Comparison of ENCODE assay signal across 2 cellular contexts in the genomic region with DNA sequence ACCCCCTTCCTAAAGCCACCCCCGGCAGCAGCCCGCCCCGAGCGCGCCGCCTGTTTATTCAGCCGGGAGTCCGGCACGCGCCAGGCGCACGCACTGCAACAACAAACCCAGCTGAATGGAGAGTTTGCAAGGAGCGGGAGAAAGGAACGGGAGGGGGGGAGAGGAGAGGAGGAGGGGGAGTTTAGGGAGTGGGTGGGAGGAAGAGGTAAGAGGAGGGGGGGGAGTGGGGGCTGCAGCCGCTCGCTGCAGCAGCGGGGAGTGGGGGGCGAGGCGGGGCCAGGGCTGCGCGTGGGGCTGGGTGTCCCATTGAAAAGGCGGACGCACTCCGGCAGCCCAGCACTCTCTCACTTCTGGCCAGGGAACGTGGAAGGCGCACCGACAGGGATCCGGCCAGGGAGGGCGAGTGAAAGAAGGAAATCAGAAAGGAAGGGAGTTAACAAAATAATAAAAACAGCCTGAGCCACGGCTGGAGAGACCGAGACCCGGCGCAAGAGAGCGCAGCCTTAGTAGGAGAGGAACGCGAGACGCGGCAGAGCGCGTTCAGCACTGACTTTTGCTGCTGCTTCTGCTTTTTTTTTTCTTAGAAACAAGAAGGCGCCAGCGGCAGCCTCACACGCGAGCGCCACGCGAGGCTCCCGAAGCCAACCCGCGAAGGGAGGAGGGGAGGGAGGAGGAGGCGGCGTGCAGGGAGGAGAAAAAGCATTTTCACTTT.
TF ChIP-seq lines count a peak whose summit lies in the region.

ASCL1 (plus strand) TSS at position 336 of the 712 bp plus-strand sequence. CDS start 571 bp downstream, outside the sequence.

TF ChIP-seq in H1, 55 proteins besides CTCF, POLR2A, EP300 and RAD21 (continued from another document):
- TF ChIP-seq CTBP2 (IDR thresholded peaks at IDR 0.05; ENCODE audit: borderline replicate concordance, insufficient read depth, insufficient read length, low read length) (peak; percentile 86), YY1 (IDR thresholded peaks at IDR 0.05; ENCODE audit: low read depth, low read length) (no peak), RNF2 (IDR thresholded peaks at IDR 0.05; ENCODE audit: borderline replicate concordance, low read depth, low read length, missing control alignments, poor library complexity, severe bottlenecking) (peak; percentile 36), CBX8 (IDR thresholded peaks at IDR 0.05; ENCODE audit: borderline replicate concordance, low read depth, low read length) (0 out of 2 replicates have a peak, but pooled peaks have one; percentile 49)

TF ChIP-seq in HEK293T, 16 proteins besides CTCF, POLR2A, EP300 and RAD21 (continued from another document):
- no peak for TF ChIP-seq FOXM1 (IDR thresholded peaks at IDR 0.05; ENCODE audit: borderline replicate concordance)
- TF ChIP-seq PKNOX1 (IDR thresholded peaks at IDR 0.05) = no peak
- TF ChIP-seq ZNF384 (IDR thresholded peaks at IDR 0.05) = no peak
- TF ChIP-seq TARDBP (IDR thresholded peaks at IDR 0.05) = no peak
- TF ChIP-seq SP1 (IDR thresholded peaks at IDR 0.05) = no peak
- no peak for TF ChIP-seq SUZ12 (IDR thresholded peaks at IDR 0.05)
